ENCODE assay signal across 12 cellular contexts in the genomic region with DNA sequence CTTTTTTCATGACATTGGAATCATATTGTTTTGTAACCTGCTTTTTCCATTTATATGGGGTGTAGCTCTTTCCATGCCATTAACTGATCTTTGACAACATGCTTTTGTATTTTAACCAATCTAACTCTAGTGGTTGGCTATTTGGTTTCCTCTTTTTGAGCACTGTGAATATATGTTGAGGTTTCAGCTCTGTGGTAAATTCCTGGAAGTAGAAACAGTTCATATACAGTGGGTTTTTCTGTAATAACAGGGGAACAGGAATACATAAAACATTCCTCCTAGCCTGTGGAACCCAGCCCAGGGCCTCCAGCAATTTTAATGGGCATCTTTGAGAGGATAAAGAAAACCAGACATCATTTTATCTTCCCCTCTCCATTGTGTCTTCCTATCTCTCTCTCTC. TPM values are rescaled to one million over a fixed set of nuclear protein-coding genes. Genes with fewer than 3 reads are reported as not detected.
DNase-seq lines count a peak whose midpoint lies in the region; ATAC-seq and TF ChIP-seq lines count a peak whose summit lies in the region.
"Had no signal": no experiment of that assay in that cellular context is flagged by ENCODE, and none has a peak within 500 bp of the region (broad histone marks: within the 10 kb centered on the region; RNA-seq: fewer than 3 reads in every experiment).

No MANE protein-coding gene starts in this region.

- H3K36me3 Mint-ChIP-seq in natural killer cell (no peaks in the 10 kb centered on the region), progenitor cell of endocrine pancreas (ENCODE audit: insufficient read depth) (no peaks in the 10 kb centered on the region)
- H3K36me3 Mint-ChIP-seq in stimulated activated memory B cell treated with anti-CD40 and anti-IgM and Interleukin-4, amounts not matched to agents 10 μg/mL and 1 μg/mL and 100 μg/mL, for 72 hours: no peaks in the 10 kb centered on the region

- H3K4me1 Mint-ChIP-seq in natural killer cell: peaks cover 53 to 65% of the 10 kb centered on the region in 2 donors
- peaks cover 11% of the 10 kb centered on the region for H3K4me1 Mint-ChIP-seq in stimulated activated memory B cell treated with anti-CD40 and anti-IgM and Interleukin-4, amounts not matched to agents 10 μg/mL and 1 μg/mL and 100 μg/mL, for 72 hours
- H3K4me1 Mint-ChIP-seq in progenitor cell of endocrine pancreas (ENCODE audit: low read depth): no peaks in the 10 kb centered on the region

- H3K27ac Mint-ChIP-seq in natural killer cell (peak overlapping the region; percentile 93 to 95), progenitor cell of endocrine pancreas (no peak overlapping the region)
- H3K27ac Mint-ChIP-seq in stimulated activated memory B cell treated with anti-CD40 and anti-IgM and Interleukin-4, amounts not matched to agents 10 μg/mL and 1 μg/mL and 100 μg/mL, for 72 hours: no peak overlapping the region

- no peaks in the 10 kb centered on the region for H3K9me3 Mint-ChIP-seq in natural killer cell
- H3K9me3 Mint-ChIP-seq in stimulated activated memory B cell treated with anti-CD40 and anti-IgM and Interleukin-4, amounts not matched to agents 10 μg/mL and 1 μg/mL and 100 μg/mL, for 72 hours: no peaks in the 10 kb centered on the region
- H3K9me3 Mint-ChIP-seq in progenitor cell of endocrine pancreas (ENCODE audit: low read depth): no peaks in the 10 kb centered on the region

- ATAC-seq in natural killer cell (no peak), HG02610 (IDR thresholded peaks at IDR 0.05; ENCODE audit: unreplicated experiment) (no peak)
- no peak for ATAC-seq in stimulated activated memory B cell treated with anti-CD40 and anti-IgM and Interleukin-4, amounts not matched to agents 10 μg/mL and 1 μg/mL and 100 μg/mL, for 72 hours

- DNase-seq in GDM1 (lab: John Stamatoyannopoulos, UW): peak; percentile 36
- DNase-seq in NB4 (ENCODE audit: low read depth): peak; percentile 63
- peak; percentile 94 for DNase-seq in amniotic epithelial cell (ENCODE audit: low read depth)
- DNase-seq in natural killer cell: no peak
- no peak for DNase-seq in progenitor cell of endocrine pancreas (ENCODE audit: low spot score, unreplicated experiment)
- DNase-seq in hypothalamus (lab: John Stamatoyannopoulos, UW): no peak
- DNase-seq: H7, kidney, NCI-H2171, ovary had no signal

- TF ChIP-seq CTCF in NB4 (IDR thresholded peaks at IDR 0.05; ENCODE audit: low read depth, low read length) (no peak), natural killer cell (IDR thresholded peaks at IDR 0.05) (no peak), progenitor cell of endocrine pancreas (IDR thresholded peaks at IDR 0.05; ENCODE audit: unreplicated experiment) (no peak)

- no peak overlapping the region for H3K4me3 ChIP-seq in NB4 (ENCODE audit: low read depth, low read length)
- H3K4me3 ChIP-seq: ovary had no signal

- peak overlapping the region; percentile 84 for H3K4me3 Mint-ChIP-seq in natural killer cell
- H3K4me3 Mint-ChIP-seq in stimulated activated memory B cell treated with anti-CD40 and anti-IgM and Interleukin-4, amounts not matched to agents 10 μg/mL and 1 μg/mL and 100 μg/mL, for 72 hours: no peak overlapping the region
- no peak overlapping the region for H3K4me3 Mint-ChIP-seq in progenitor cell of endocrine pancreas (ENCODE audit: low read depth)

- TF ChIP-seq POLR2A in NB4 (IDR thresholded peaks at IDR 0.05; ENCODE audit: extremely low read depth, insufficient read length): no peak

- intact Hi-C loops in natural killer cell (cut with micrococcal nuclease): loop anchor here (5.0 kb wide), 1 partner anchor 51 kb away; no protein-coding TSS in a partner anchor

- H3K27me3 Mint-ChIP-seq in natural killer cell (ENCODE audit: low read depth in 2 of 2) (no peaks in the 10 kb centered on the region), progenitor cell of endocrine pancreas (peaks cover 3% of the 10 kb centered on the region)
- no peaks in the 10 kb centered on the region for H3K27me3 Mint-ChIP-seq in stimulated activated memory B cell treated with anti-CD40 and anti-IgM and Interleukin-4, amounts not matched to agents 10 μg/mL and 1 μg/mL and 100 μg/mL, for 72 hours

RNA-seq across cellular contexts. Expression of a gene that starts 17.4 kb away (rescaled TPM):
- total RNA-seq in natural killer cell (1 to 10 TPM; 1.9 to 5.1 (median 4.1) TPM), progenitor cell of endocrine pancreas (4.8 and 5.2 TPM in 2 replicates)

Comparison
In these comparisons a context has a peak if more than half of its experiments do, and no peak if none do; other contexts are left out.
1. DNase-seq: peak in GDM1 (single experiment), NB4 (single experiment) and amniotic epithelial cell (single experiment); none in natural killer cell (single experiment), progenitor cell of endocrine pancreas (single experiment) and hypothalamus (0 of 51).
2. H3K27ac Mint-ChIP-seq: peak in natural killer cell (2 of 2); none in stimulated activated memory B cell treated with anti-CD40 and anti-IgM and Interleukin-4, amounts not matched to agents 10 μg/mL and 1 μg/mL and 100 μg/mL, for 72 hours (single experiment) and progenitor cell of endocrine pancreas (single experiment).